28 cellular contexts compared by ENCODE assay signal in genomic region chr11:627273-627585, GRCh38. TPM values are rescaled to one million over a fixed set of nuclear protein-coding genes. Genes with fewer than 3 reads are reported as not detected.
"Had no signal": no experiment of that assay in that cellular context is flagged by ENCODE, and none has a peak within 500 bp of the region (broad histone marks: within the 10 kb centered on the region; RNA-seq: fewer than 3 reads in every experiment).

No MANE protein-coding gene starts in this region.

- H3K36me3 ChIP-seq: breast epithelium had no signal

- ATAC-seq: activated CD4-positive, CD25-positive, alpha-beta regulatory T cell treated with anti-CD3 and anti-CD28 coated beads, Interleukin-2, amount 50 U/mL, for 24 hours; activated CD8-positive, alpha-beta T cell treated with anti-CD3 and anti-CD28 coated beads for 36 hours; activated T-cell treated with anti-CD3 and anti-CD28 coated beads, Interleukin-2, amount 50 U/mL, for 72 hours; Panc1; T-helper 17 cell had no signal

- H3K9me3 ChIP-seq: MG63 had no signal

- H3K9me3 Mint-ChIP-seq: activated CD8-positive, alpha-beta T cell treated with anti-CD3 and anti-CD28 coated beads for 36 hours; activated naive CD4-positive, alpha-beta T cell treated with anti-CD3 and anti-CD28 coated beads, Interleukin-2, amount 10 ng/mL, durations not matched to agents 7 days and 5 days; activated naive CD8-positive, alpha-beta T cell treated with anti-CD3 and anti-CD28 coated beads for 36 hours; activated T-cell treated with anti-CD3 and anti-CD28 coated beads, Interleukin-2, amount 50 U/mL, for 72 hours; activated T-helper 2 cell treated with anti-CD3 and anti-CD28 coated beads, Interferon-gamma antibody, Interleukin-2, Interleukin-4, amounts not matched to agents 10 μg/mL and 5 μg/mL and 100 μg/mL, durations not matched to agents 14 hours and 24 hours and 36 hours had no signal

- DNase-seq: activated CD4-positive, alpha-beta T cell treated with anti-CD3 and anti-CD28 coated beads for 4 hours; activated CD8-positive, alpha-beta memory T cell treated with anti-CD3 and anti-CD28 coated beads, Interleukin-2, amount 50 U/mL, for 4 hours; activated CD8-positive, alpha-beta T cell treated with anti-CD3 and anti-CD28 coated beads for 36 hours; activated gamma-delta T cell treated with Interleukin-2 at 50 U/mL for 16 hours; activated naive CD4-positive, alpha-beta T cell treated with anti-CD3 and anti-CD28 coated beads, Interleukin-2, amount 10 ng/mL, durations not matched to agents 7 days and 5 days; activated naive CD8-positive, alpha-beta T cell treated with anti-CD3 and anti-CD28 coated beads for 36 hours; activated T-cell treated with anti-CD3 and anti-CD28 coated beads, Interleukin-2, amount 50 U/mL, for 72 hours; caudate nucleus; MG63; NCI-H1105; NCI-H1436; NCI-H187; NCI-H2081; NCI-H510A treated with DMSO at 0.1 percent for 48 hours; NCI-H69; NK-92 treated with Interleukin-12 subunit alpha and Interleukin-12 subunit beta, amount 100 ng/mL, for 24 hours; OCI-M1; RPMI8226; SHP77; T-helper 17 cell had no signal

- H3K27me3 ChIP-seq: MG63 had no signal

- H3K4me3 Mint-ChIP-seq: activated CD8-positive, alpha-beta T cell treated with anti-CD3 and anti-CD28 coated beads for 36 hours; activated naive CD4-positive, alpha-beta T cell treated with anti-CD3 and anti-CD28 coated beads, Interleukin-2, amount 10 ng/mL, durations not matched to agents 7 days and 5 days; activated naive CD8-positive, alpha-beta T cell treated with anti-CD3 and anti-CD28 coated beads for 36 hours had no signal

- H3K4me3 ChIP-seq: breast epithelium, MG63 had no signal

- H3K4me1 ChIP-seq: breast epithelium had no signal

- H3K27ac Mint-ChIP-seq: activated CD8-positive, alpha-beta T cell treated with anti-CD3 and anti-CD28 coated beads for 36 hours; activated naive CD4-positive, alpha-beta T cell treated with anti-CD3 and anti-CD28 coated beads, Interleukin-2, amount 10 ng/mL, durations not matched to agents 7 days and 5 days; activated naive CD8-positive, alpha-beta T cell treated with anti-CD3 and anti-CD28 coated beads for 36 hours; activated T-cell treated with anti-CD3 and anti-CD28 coated beads, Interleukin-2, amount 50 U/mL, for 72 hours; activated T-helper 2 cell treated with anti-CD3 and anti-CD28 coated beads, Interferon-gamma antibody, Interleukin-2, Interleukin-4, amounts not matched to agents 10 μg/mL and 5 μg/mL and 100 μg/mL, durations not matched to agents 14 hours and 24 hours and 36 hours had no signal

- H3K27ac ChIP-seq: breast epithelium, VCaP had no signal

RNA-seq across cellular contexts. Expression of gene SCT, which starts 0.2 kb away (rescaled TPM):
- total RNA-seq: activated CD8-positive, alpha-beta T cell treated with anti-CD3 and anti-CD28 coated beads for 36 hours; activated naive CD8-positive, alpha-beta T cell treated with anti-CD3 and anti-CD28 coated beads for 36 hours; activated T-cell treated with anti-CD3 and anti-CD28 coated beads, Interleukin-2, amount 50 U/mL, for 72 hours; activated T-helper 2 cell treated with anti-CD3 and anti-CD28 coated beads, Interferon-gamma antibody, Interleukin-2, Interleukin-4, amounts not matched to agents 10 μg/mL and 5 μg/mL and 100 μg/mL, durations not matched to agents 14 hours and 24 hours and 36 hours; aorta; breast epithelium; cerebellum; SK-MEL-5; T-helper 17 cell had no signal
- polyA plus RNA-seq: aorta had no signal

RNA-seq across cellular contexts. Expression of gene CDHR5, which starts 2.5 kb away (rescaled TPM):
- total RNA-seq: activated CD8-positive, alpha-beta T cell treated with anti-CD3 and anti-CD28 coated beads for 36 hours; activated naive CD8-positive, alpha-beta T cell treated with anti-CD3 and anti-CD28 coated beads for 36 hours; activated T-helper 2 cell treated with anti-CD3 and anti-CD28 coated beads, Interferon-gamma antibody, Interleukin-2, Interleukin-4, amounts not matched to agents 10 μg/mL and 5 μg/mL and 100 μg/mL, durations not matched to agents 14 hours and 24 hours and 36 hours; aorta; SK-MEL-5; T-helper 17 cell had no signal

RNA-seq across cellular contexts. Expression of gene DRD4, which starts 9.8 kb away (rescaled TPM):
- total RNA-seq: SK-MEL-5 had no signal
